In the genomic region with DNA sequence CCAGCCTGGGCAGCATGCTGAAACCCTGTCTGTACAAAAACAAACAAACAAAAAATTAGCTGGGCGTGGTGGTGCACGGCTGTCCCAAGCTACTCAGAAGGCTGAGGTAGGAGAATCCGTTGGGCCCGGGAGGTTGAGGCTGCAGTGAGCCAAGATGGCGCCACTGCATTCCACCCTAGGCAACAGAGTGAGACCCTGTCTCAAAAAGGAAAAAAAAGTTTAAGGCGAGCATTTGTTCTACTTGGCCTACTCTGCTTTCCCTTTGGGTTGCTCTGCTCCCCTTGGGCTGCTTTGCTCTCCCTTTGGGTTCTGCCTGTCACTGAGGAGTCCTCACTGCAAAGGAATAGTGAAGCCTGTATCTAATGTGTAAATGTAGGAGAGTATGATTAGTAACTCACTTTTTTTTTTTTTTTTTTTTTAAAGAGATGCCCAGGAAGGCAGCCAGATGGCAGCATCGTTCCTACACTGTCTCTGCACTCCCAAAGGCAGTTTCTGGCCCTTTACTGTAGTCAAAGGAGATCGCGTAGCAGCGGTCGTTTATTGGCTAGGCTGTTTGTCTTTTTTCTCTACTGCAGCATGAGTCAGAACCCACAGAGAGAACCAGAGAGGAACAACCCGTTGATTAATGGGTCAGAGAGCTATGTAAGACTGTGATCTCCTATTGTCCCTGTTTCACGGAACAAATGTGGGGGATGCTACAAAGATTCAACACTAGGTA, we compare ENCODE assay signal across 7 cellular contexts.
DNase-seq lines count a peak whose midpoint lies in the region; ATAC-seq and TF ChIP-seq lines count a peak whose summit lies in the region.

No MANE protein-coding gene starts in this region.

- no peak overlapping the region for H3K27ac ChIP-seq in sigmoid colon

- TF ChIP-seq POLR2A in sigmoid colon (IDR thresholded peaks at IDR 0.05), result no peak

- no peak overlapping the region for H3K4me3 ChIP-seq in GM12875 (ENCODE audit: low read depth, low read length)
- H3K4me3 ChIP-seq in sigmoid colon, result no peak overlapping the region

- WGBS in sigmoid colon, 2 donors, result 10 to 31% methylated on average over 13 of the region's 13 CpGs

- H3K4me1 ChIP-seq in sigmoid colon, result peaks cover 0 to 18% (median 9%) of the 10 kb centered on the region in 4 donors

- peak; percentile 49; the same call in 1 of the 2 replicates for TF ChIP-seq CTCF in GM12875 (IDR thresholded peaks at IDR 0.05; ENCODE audit: borderline replicate concordance, insufficient read depth, low read depth, low read length)
- TF ChIP-seq CTCF in sigmoid colon (IDR thresholded peaks at IDR 0.05), result peak in 3 of 4 experiments; percentile 33 to 49 (median 42)

- no peaks in the 10 kb centered on the region for H3K27me3 ChIP-seq in sigmoid colon

- DNase-seq in NCI-H1436 treated with DMSO at 0.1 percent for 48 hours (lab: John Stamatoyannopoulos, UW) (peak; percentile 72), SW 1271 (lab: John Stamatoyannopoulos, UW) (peak; percentile 31 to 82), astrocyte of the hippocampus (ENCODE audit: low read depth, low spot score) (peak; percentile 94), hypothalamus (lab: John Stamatoyannopoulos, UW) (peak in 42 of 51 donors; percentile 1 to 89 (median 38)), sigmoid colon (peak; percentile 84)

- ATAC-seq in HG02759 (IDR thresholded peaks at IDR 0.05; ENCODE audit: unreplicated experiment), result peak; percentile 63

- H3K36me3 ChIP-seq in sigmoid colon, result no peaks in the 10 kb centered on the region

- no peaks in the 10 kb centered on the region for H3K9me3 ChIP-seq in sigmoid colon

- intact Hi-C loops in sigmoid colon (cut with DNase I), result loop anchor here (2.0 to 5.0 kb wide), 4 partner anchors 262 to 1589 kb away; a partner anchor contains a TSS

- no peak for TF ChIP-seq EP300 in sigmoid colon (IDR thresholded peaks at IDR 0.05)

Comparison
In these comparisons a context has a peak if more than half of its experiments do, and no peak if none do; other contexts are left out.
1. DNase-seq: peak in every context shown above with its lines; median percentile 94 in astrocyte of the hippocampus; 84 in sigmoid colon; 72 in NCI-H1436 treated with DMSO at 0.1 percent for 48 hours; 56 in SW 1271; 38 in hypothalamus.